8 cellular contexts compared by ENCODE assay signal in the genomic region with DNA sequence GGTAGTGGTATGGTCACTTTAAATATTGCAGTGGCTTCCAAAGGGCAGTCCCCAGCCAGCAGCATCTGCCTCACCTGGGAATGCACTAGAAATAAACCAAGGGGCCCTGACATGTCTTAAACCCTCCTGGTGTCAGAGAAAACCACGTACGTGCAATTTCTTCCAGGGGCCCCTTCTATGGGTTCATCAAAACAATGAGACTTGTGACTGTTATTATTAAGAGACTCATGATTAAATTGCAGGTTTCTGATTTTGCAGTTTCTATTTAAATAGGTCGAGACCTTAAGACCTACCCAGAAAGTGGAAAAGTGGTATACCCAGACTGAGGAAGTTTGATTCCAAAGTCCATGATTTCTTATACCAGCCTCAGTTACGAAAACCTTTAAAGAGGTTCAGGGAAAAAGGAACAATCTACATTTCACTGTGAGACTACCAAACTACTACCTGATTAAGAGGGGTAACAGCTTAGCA. TPM values are rescaled to one million over a fixed set of nuclear protein-coding genes. Genes with fewer than 3 reads are reported as not detected.
DNase-seq lines count a peak whose midpoint lies in the region; ATAC-seq, FAIRE-seq and TF ChIP-seq lines count a peak whose summit lies in the region.

No MANE protein-coding gene starts in this region.

- H3K36me3 ChIP-seq in small intestine (ENCODE audit: control insufficient read depth in 2 of 2, insufficient read depth in 2 of 2, low read length in 2 of 2), result peaks cover 17 to 28% of the 10 kb centered on the region in 2 donors

- no peaks in the 10 kb centered on the region for H3K27me3 ChIP-seq in small intestine (ENCODE audit: control insufficient read depth in 2 of 2, insufficient read depth in 2 of 2, low read length in 2 of 2)

- peak overlapping the region; percentile 81 to 91 for H3K27ac ChIP-seq in small intestine (ENCODE audit: low read depth in 1 of 2, low read length in 1 of 2)

- 16 to 28% (median 25%) methylated on average over 4 of the region's 4 CpGs for WGBS in small intestine, 3 donors

- H3K4me3 ChIP-seq in fibroblast of the aortic adventitia (ENCODE audit: low read depth, low read length) (peak overlapping the region; percentile 88), small intestine (ENCODE audit: low read depth in 1 of 2, low read length in 2 of 2) (peak overlapping the region in 1 of 2 donors; percentile 80)

- peaks cover 0 to 5% of the 10 kb centered on the region in 2 donors for H3K4me1 ChIP-seq in small intestine (ENCODE audit: control insufficient read depth in 2 of 2, insufficient read depth in 1 of 2, low read depth in 1 of 2, low read length in 1 of 2)

- ATAC-seq in SK-N-SH treated with all-trans-retinoic acid at 6 μM for 48 hours (no peak; the same call in 2 of the 3 replicates), GM19035 (IDR thresholded peaks at IDR 0.05; ENCODE audit: unreplicated experiment) (no peak)

- no peaks in the 10 kb centered on the region for H3K9me3 ChIP-seq in small intestine (ENCODE audit: control insufficient read depth, low read depth)

- FAIRE-seq in small intestine (lab: Jason Lieb, UNC) (no peak), frontal cortex (lab: Jason Lieb, UNC) (no peak), HTR-8/SVneo (lab: Jason Lieb, UNC) (no peak)

- TF ChIP-seq CTCF in fibroblast of the aortic adventitia (IDR thresholded peaks at IDR 0.05; ENCODE audit: insufficient read depth, low read length), result no peak

- DNase-seq in NCI-H510A treated with DMSO at 0.1 percent for 48 hours (lab: John Stamatoyannopoulos, UW), result peak; percentile 66
- no peak for DNase-seq in NCI-H510A (lab: John Stamatoyannopoulos, UW)
- DNase-seq in fibroblast of the aortic adventitia (ENCODE audit: low read depth), result no peak
- DNase-seq in small intestine, result peak; percentile 33
- no peak for DNase-seq in frontal cortex (ENCODE audit: low spot score in 2 of 2)
- no peak for DNase-seq in HTR-8/SVneo (ENCODE audit: insufficient read length, low spot score)

TF ChIP-seq in SK-N-SH treated with all-trans-retinoic acid at 6 μM for 48 hours, 23 proteins besides CTCF, POLR2A, EP300 and RAD21:
- no peak for TF ChIP-seq OSR1 (CRISPR knock-in tag; IDR thresholded peaks at IDR 0.05)
- TF ChIP-seq ZFP30 (CRISPR knock-in tag; IDR thresholded peaks at IDR 0.05), result no peak
- TF ChIP-seq TCF4 (CRISPR knock-in tag; IDR thresholded peaks at IDR 0.05; ENCODE audit: borderline replicate concordance), result no peak
- TF ChIP-seq CSDC2 (CRISPR knock-in tag; IDR thresholded peaks at IDR 0.05), result 0 out of 2 replicates have a peak, but pooled peaks have one; percentile 59
- TF ChIP-seq, protein P1, sequence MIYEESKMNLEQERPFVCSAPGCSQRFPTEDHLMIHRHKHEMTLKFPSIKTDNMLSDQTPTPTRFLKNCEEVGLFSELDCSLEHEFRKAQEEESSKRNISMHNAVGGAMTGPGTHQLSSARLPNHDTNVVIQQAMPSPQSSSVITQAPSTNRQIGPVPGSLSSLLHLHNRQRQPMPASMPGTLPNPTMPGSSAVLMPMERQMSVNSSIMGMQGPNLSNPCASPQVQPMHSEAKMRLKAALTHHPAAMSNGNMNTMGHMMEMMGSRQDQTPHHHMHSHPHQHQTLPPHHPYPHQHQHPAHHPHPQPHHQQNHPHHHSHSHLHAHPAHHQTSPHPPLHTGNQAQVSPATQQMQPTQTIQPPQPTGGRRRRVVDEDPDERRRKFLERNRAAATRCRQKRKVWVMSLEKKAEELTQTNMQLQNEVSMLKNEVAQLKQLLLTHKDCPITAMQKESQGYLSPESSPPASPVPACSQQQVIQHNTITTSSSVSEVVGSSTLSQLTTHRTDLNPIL (CRISPR knock-in tag; IDR thresholded peaks at IDR 0.05; ENCODE audit: low read depth), result no peak
- peak; percentile 21; the same call in 1 of the 2 replicates for TF ChIP-seq ZFP3 (CRISPR knock-in tag; IDR thresholded peaks at IDR 0.05)
- TF ChIP-seq, protein P2, sequence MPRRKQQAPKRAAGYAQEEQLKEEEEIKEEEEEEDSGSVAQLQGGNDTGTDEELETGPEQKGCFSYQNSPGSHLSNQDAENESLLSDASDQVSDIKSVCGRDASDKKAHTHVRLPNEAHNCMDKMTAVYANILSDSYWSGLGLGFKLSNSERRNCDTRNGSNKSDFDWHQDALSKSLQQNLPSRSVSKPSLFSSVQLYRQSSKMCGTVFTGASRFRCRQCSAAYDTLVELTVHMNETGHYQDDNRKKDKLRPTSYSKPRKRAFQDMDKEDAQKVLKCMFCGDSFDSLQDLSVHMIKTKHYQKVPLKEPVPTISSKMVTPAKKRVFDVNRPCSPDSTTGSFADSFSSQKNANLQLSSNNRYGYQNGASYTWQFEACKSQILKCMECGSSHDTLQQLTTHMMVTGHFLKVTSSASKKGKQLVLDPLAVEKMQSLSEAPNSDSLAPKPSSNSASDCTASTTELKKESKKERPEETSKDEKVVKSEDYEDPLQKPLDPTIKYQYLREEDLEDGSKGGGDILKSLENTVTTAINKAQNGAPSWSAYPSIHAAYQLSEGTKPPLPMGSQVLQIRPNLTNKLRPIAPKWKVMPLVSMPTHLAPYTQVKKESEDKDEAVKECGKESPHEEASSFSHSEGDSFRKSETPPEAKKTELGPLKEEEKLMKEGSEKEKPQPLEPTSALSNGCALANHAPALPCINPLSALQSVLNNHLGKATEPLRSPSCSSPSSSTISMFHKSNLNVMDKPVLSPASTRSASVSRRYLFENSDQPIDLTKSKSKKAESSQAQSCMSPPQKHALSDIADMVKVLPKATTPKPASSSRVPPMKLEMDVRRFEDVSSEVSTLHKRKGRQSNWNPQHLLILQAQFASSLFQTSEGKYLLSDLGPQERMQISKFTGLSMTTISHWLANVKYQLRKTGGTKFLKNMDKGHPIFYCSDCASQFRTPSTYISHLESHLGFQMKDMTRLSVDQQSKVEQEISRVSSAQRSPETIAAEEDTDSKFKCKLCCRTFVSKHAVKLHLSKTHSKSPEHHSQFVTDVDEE (CRISPR knock-in tag; IDR thresholded peaks at IDR 0.05), result 0 out of 2 replicates have a peak, but pooled peaks have one; percentile 18
- TF ChIP-seq, protein P3, sequence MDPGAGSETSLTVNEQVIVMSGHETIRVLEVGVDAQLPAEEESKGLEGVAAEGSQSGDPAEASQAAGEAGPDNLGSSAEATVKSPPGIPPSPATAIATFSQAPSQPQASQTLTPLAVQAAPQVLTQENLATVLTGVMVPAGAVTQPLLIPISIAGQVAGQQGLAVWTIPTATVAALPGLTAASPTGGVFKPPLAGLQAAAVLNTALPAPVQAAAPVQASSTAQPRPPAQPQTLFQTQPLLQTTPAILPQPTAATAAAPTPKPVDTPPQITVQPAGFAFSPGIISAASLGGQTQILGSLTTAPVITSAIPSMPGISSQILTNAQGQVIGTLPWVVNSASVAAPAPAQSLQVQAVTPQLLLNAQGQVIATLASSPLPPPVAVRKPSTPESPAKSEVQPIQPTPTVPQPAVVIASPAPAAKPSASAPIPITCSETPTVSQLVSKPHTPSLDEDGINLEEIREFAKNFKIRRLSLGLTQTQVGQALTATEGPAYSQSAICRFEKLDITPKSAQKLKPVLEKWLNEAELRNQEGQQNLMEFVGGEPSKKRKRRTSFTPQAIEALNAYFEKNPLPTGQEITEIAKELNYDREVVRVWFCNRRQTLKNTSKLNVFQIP (CRISPR knock-in tag; IDR thresholded peaks at IDR 0.05; ENCODE audit: borderline replicate concordance, low read depth), result no peak
- TF ChIP-seq ZNF70 (CRISPR knock-in tag; IDR thresholded peaks at IDR 0.05), result no peak
- TF ChIP-seq ISL1 (CRISPR knock-in tag; IDR thresholded peaks at IDR 0.05), result no peak
- no peak for TF ChIP-seq ZNF565 (CRISPR knock-in tag; conservative IDR thresholded peaks at IDR 0.05; ENCODE audit: low read depth)
- TF ChIP-seq GLIS3 (CRISPR knock-in tag; IDR thresholded peaks at IDR 0.05), result peak; percentile 80; the same call in 1 of the 2 replicates
- no peak; the same call in 1 of the 2 replicates for TF ChIP-seq ESRRG (CRISPR knock-in tag; IDR thresholded peaks at IDR 0.05)
- TF ChIP-seq ZC3H10 (CRISPR knock-in tag; IDR thresholded peaks at IDR 0.05), result no peak; the same call in 1 of the 2 replicates

RNA-seq across cellular contexts. Expression of a gene that starts 0.7 kb away (rescaled TPM):
- total RNA-seq in fibroblast of the aortic adventitia (ENCODE audit: low replicate concordance), result 8.2 and 34.9 TPM in 2 replicates
- 1 to 10 TPM; 3.2 to 6.6 (median 5.8) TPM for polyA plus RNA-seq in small intestine
- total RNA-seq in frontal cortex, result 13.5 TPM

RNA-seq across cellular contexts. Expression of a gene that starts 8.5 kb away (rescaled TPM):
- total RNA-seq in fibroblast of the aortic adventitia (ENCODE audit: low replicate concordance), result 302 and 859 TPM in 2 replicates
- 100 to 1,000 TPM; 269 to 330 (median 312) TPM for polyA plus RNA-seq in small intestine
- total RNA-seq in frontal cortex, result 416 TPM

RNA-seq across cellular contexts. Expression of a gene that starts 9.2 kb away (rescaled TPM):
- 32.8 and 51.7 TPM in 2 replicates for total RNA-seq in fibroblast of the aortic adventitia (ENCODE audit: low replicate concordance)
- polyA plus RNA-seq in small intestine, result 10 to 100 TPM; 17.1 to 54.1 (median 52.7) TPM
- 88.0 TPM for total RNA-seq in frontal cortex

RNA-seq across cellular contexts. Expression of a gene that starts 48.7 kb away (rescaled TPM):
- total RNA-seq in fibroblast of the aortic adventitia (ENCODE audit: low replicate concordance) (4.1 and 52.5 TPM in 2 replicates), frontal cortex (0.82 TPM)
- polyA plus RNA-seq in small intestine, result 1 to 10 TPM; 2.0 to 5.4 (median 3.8) TPM

Comparison
In these comparisons a context has a peak if more than half of its experiments do, and no peak if none do; other contexts are left out.
1. DNase-seq: peak in NCI-H510A treated with DMSO at 0.1 percent for 48 hours (single experiment) and small intestine (single experiment); none in NCI-H510A (single experiment), fibroblast of the aortic adventitia (single experiment), frontal cortex (0 of 2) and HTR-8/SVneo (single experiment).